Comparison of ENCODE assay signal across 8 cellular contexts in the genomic region with DNA sequence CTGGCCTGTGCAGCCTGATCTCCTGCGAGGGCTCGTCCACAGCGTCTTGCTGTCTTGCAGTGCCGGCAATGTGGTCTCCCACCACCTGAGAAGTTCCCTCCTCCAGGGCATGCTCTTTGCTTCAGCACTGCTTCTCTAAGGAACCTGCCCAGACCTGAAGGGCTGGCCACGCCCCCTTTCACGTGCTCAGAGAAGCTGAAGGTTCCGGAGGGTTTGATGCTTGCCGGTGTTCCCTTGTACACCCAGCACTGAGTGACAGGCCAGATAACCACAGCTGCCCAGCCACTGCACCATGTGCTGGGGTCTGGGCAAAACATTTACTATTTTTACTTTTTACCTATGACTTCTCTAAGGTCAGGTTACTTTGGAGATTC. TPM values are rescaled to one million over a fixed set of nuclear protein-coding genes. Genes with fewer than 3 reads are reported as not detected.
DNase-seq lines count a peak whose midpoint lies in the region; ATAC-seq and TF ChIP-seq lines count a peak whose summit lies in the region.

No MANE protein-coding gene starts in this region.

- no peaks in the 10 kb centered on the region for H3K9me3 Mint-ChIP-seq in naive B cell

- DNase-seq in T-helper 22 cell (ENCODE audit: low read depth) (peak; percentile 53), breast epithelium (ENCODE audit: low spot score in 2 of 2) (peak; percentile 67 to 68), naive B cell (peak; percentile 72), stomach (peak; percentile 88), COLO829 (ENCODE audit: low spot score) (no peak)

- no peak for TF ChIP-seq POLR2A in breast epithelium (IDR thresholded peaks at IDR 0.05)
- TF ChIP-seq POLR2A in stomach (IDR thresholded peaks at IDR 0.05): no peak

- H3K27me3 ChIP-seq in breast epithelium (no peaks in the 10 kb centered on the region), stomach (no peaks in the 10 kb centered on the region)

- 7 to 23% (median 13%) methylated on average over 8 of the region's 8 CpGs for WGBS in stomach, 5 donors

- TF ChIP-seq EP300 in stomach (IDR thresholded peaks at IDR 0.05): no peak

- no peaks in the 10 kb centered on the region for H3K36me3 ChIP-seq in breast epithelium
- peaks cover 11 to 26% (median 22%) of the 10 kb centered on the region in 4 donors for H3K36me3 ChIP-seq in stomach

- peak overlapping the region in 5 of 6 donors; percentile 14 to 89 (median 69) for H3K27ac Mint-ChIP-seq in naive B cell

- H3K9me3 ChIP-seq in breast epithelium (no peaks in the 10 kb centered on the region), stomach (no peaks in the 10 kb centered on the region)

- H3K4me3 Mint-ChIP-seq in naive B cell: peak overlapping the region; percentile 52 to 91 (median 80)

- peaks cover 17% of the 10 kb centered on the region in 2 donors for H3K36me3 Mint-ChIP-seq in naive B cell

- no peak overlapping the region for H3K4me3 ChIP-seq in breast epithelium
- no peak overlapping the region for H3K4me3 ChIP-seq in stomach

- H3K27ac ChIP-seq in breast epithelium (peak overlapping the region; percentile 10 to 16), stomach (no peak overlapping the region)

- peak; percentile 19 for ATAC-seq in HG03432 (IDR thresholded peaks at IDR 0.05; ENCODE audit: unreplicated experiment)
- peak; percentile 58 to 63 for ATAC-seq in naive B cell (ENCODE audit: low read depth in 2 of 2)
- ATAC-seq in GM19467 (IDR thresholded peaks at IDR 0.05; ENCODE audit: unreplicated experiment): no peak
- ATAC-seq in GM18517 (IDR thresholded peaks at IDR 0.05; ENCODE audit: unreplicated experiment): no peak

- H3K4me1 ChIP-seq in breast epithelium (peaks cover 0 to 7% of the 10 kb centered on the region in 2 donors), stomach (peaks cover 15 to 48% (median 37%) of the 10 kb centered on the region in 4 donors)

- intact Hi-C loops in breast epithelium (cut with DNase I; ENCODE audit: low total_unique reads) (no loop called here), stomach (cut with DNase I; ENCODE audit: low total_unique reads) (loop anchor here (5.0 kb wide), 1 partner anchor 52 kb away; no protein-coding TSS in a partner anchor)

- TF ChIP-seq CTCF in breast epithelium (IDR thresholded peaks at IDR 0.05) (no peak), stomach (IDR thresholded peaks at IDR 0.05) (no peak)

- no peaks in the 10 kb centered on the region for H3K27me3 Mint-ChIP-seq in naive B cell

- H3K4me1 Mint-ChIP-seq in naive B cell: peaks cover 10 to 34% (median 13%) of the 10 kb centered on the region in 3 donors

RNA-seq across cellular contexts. Expression of a gene that starts 1.7 kb away (rescaled TPM):
- total RNA-seq in breast epithelium: 10 to 100 TPM in 2 of 3 donors, 1 to 10 TPM in 1; 8.3 to 16.1 (median 12.0) TPM
- 10 to 100 TPM; 15.9 to 45.1 (median 37.1) TPM for polyA plus RNA-seq in naive B cell (ENCODE audit: low read depth in 6 of 6)
- 10 to 100 TPM in 2 of 5 donors, 1 to 10 TPM in 3; 3.5 to 20.1 (median 8.7) TPM for total RNA-seq in stomach
- polyA plus RNA-seq in stomach: 10 to 100 TPM in 1 of 3 donors, 1 to 10 TPM in 2; 6.3 to 10.5 (median 7.9) TPM

RNA-seq across cellular contexts. Expression of a gene that starts 26.1 kb away (rescaled TPM):
- total RNA-seq in breast epithelium: 10 to 100 TPM; 14.4 to 16.4 (median 15.0) TPM
- 1 to 10 TPM; 3.7 to 9.9 (median 7.4) TPM for polyA plus RNA-seq in naive B cell (ENCODE audit: low read depth in 6 of 6)
- 10 to 100 TPM in 3 of 5 donors, 1 to 10 TPM in 2; 1.4 to 19.8 (median 14.3) TPM for total RNA-seq in stomach
- polyA plus RNA-seq in stomach: 1 to 10 TPM; 5.7 to 6.7 (median 6.4) TPM

RNA-seq across cellular contexts. Expression of a gene that starts 48.7 kb away (rescaled TPM):
- total RNA-seq in breast epithelium: 10 to 100 TPM; 49.4 to 83.3 (median 50.1) TPM
- polyA plus RNA-seq in naive B cell (ENCODE audit: low read depth in 6 of 6): 10 to 100 TPM; 20.5 to 50.4 (median 37.3) TPM
- total RNA-seq in stomach: 10 to 100 TPM; 11.7 to 99.9 (median 35.3) TPM
- 10 to 100 TPM in 1 of 3 donors, 1 to 10 TPM in 2; 7.9 to 12.0 (median 8.6) TPM for polyA plus RNA-seq in stomach

Comparison
In these comparisons a context has a peak if more than half of its experiments do, and no peak if none do; other contexts are left out.
1. ATAC-seq: peak in HG03432 (single experiment) and naive B cell (2 of 2); none in GM19467 (single experiment) and GM18517 (single experiment).
2. H3K27ac ChIP-seq: peak in breast epithelium (2 of 2); none in stomach (0 of 5).